ENCODE assay signal across 14 cellular contexts in genomic region chr3:188635258-188636038, GRCh38.
DNase-seq lines count a peak whose midpoint lies in the region; TF ChIP-seq lines count a peak whose summit lies in the region.
"Had no signal": no experiment of that assay in that cellular context is flagged by ENCODE, and none has a peak within 500 bp of the region (broad histone marks: within the 10 kb centered on the region; RNA-seq: fewer than 3 reads in every experiment).

No MANE protein-coding gene starts in this region.

- H3K9me3 Mint-ChIP-seq in type B pancreatic cell: peaks cover 3% of the 10 kb centered on the region
- H3K9me3 Mint-ChIP-seq: activated naive CD4-positive, alpha-beta T cell treated with anti-CD3 and anti-CD28 coated beads, Interleukin-2, amount 50 U/mL, for 24 hours had no signal

- H3K36me3 Mint-ChIP-seq in type B pancreatic cell: peaks cover 9% of the 10 kb centered on the region

- peaks cover 5% of the 10 kb centered on the region for H3K4me1 Mint-ChIP-seq in type B pancreatic cell (ENCODE audit: unreplicated experiment)
- H3K4me1 Mint-ChIP-seq: activated naive CD4-positive, alpha-beta T cell treated with anti-CD3 and anti-CD28 coated beads, Interleukin-2, amount 50 U/mL, for 24 hours had no signal

- no peaks in the 10 kb centered on the region for H3K27me3 Mint-ChIP-seq in type B pancreatic cell
- H3K27me3 Mint-ChIP-seq: activated naive CD4-positive, alpha-beta T cell treated with anti-CD3 and anti-CD28 coated beads, Interleukin-2, amount 50 U/mL, for 24 hours had no signal

- H3K27ac Mint-ChIP-seq in type B pancreatic cell: peak overlapping the region; percentile 44
- H3K27ac Mint-ChIP-seq: activated naive CD4-positive, alpha-beta T cell treated with anti-CD3 and anti-CD28 coated beads, Interleukin-2, amount 50 U/mL, for 24 hours had no signal

- H3K4me3 ChIP-seq in astrocyte of the spinal cord (ENCODE audit: low read depth, low read length): no peak overlapping the region
- H3K4me3 ChIP-seq: SJCRH30, testis had no signal

- DNase-seq in NCI-H2107 treated with DMSO at 0.1 percent for 48 hours (lab: John Stamatoyannopoulos, UW; ENCODE audit: unreplicated experiment) (peak; percentile 53), NCI-H2107 (lab: John Stamatoyannopoulos, UW) (no peak), astrocyte of the spinal cord (ENCODE audit: low read depth, low spot score) (peak; percentile 67), iris pigment epithelial cell (ENCODE audit: low read depth) (peak; percentile 75), type B pancreatic cell (ENCODE audit: extremely low spot score, unreplicated experiment) (no peak), SIG-M5 treated with dmso at 0.1 percent for 504 hours (lab: John Stamatoyannopoulos, UW; ENCODE audit: unreplicated experiment) (no peak), activated gamma-delta T cell treated with Interleukin-2 at 50 U/mL for 16 hours (no peak), nucleus accumbens (lab: John Stamatoyannopoulos, UW) (no peak)
- DNase-seq: cortex of kidney, islet precursor cell, NCI-H748 treated with DMSO at 0.1 percent for 48 hours, SJCRH30, testis had no signal

- TF ChIP-seq CTCF in astrocyte of the spinal cord (IDR thresholded peaks at IDR 0.05; ENCODE audit: low read depth, low read length) (no peak), type B pancreatic cell (conservative IDR thresholded peaks at IDR 0.05) (no peak)

- in situ Hi-C loops in astrocyte of the spinal cord (cut with HindIII; ENCODE audit: low sequenced_read_pairs): loop anchor here (25.0 kb wide), 1 partner anchor 898 kb away; the partner anchor contains the start of gene BCL6

- no peak overlapping the region for H3K4me3 Mint-ChIP-seq in type B pancreatic cell
- H3K4me3 Mint-ChIP-seq: activated naive CD4-positive, alpha-beta T cell treated with anti-CD3 and anti-CD28 coated beads, Interleukin-2, amount 50 U/mL, for 24 hours had no signal

Comparison
In these comparisons a context has a peak if more than half of its experiments do, and no peak if none do; other contexts are left out.
1. DNase-seq: peak in NCI-H2107 treated with DMSO at 0.1 percent for 48 hours (single experiment), astrocyte of the spinal cord (single experiment) and iris pigment epithelial cell (single experiment); none in NCI-H2107 (single experiment), type B pancreatic cell (single experiment), SIG-M5 treated with dmso at 0.1 percent for 504 hours (single experiment), activated gamma-delta T cell treated with Interleukin-2 at 50 U/mL for 16 hours (single experiment) and nucleus accumbens (0 of 56).